8 cellular contexts compared by ENCODE assay signal in genomic region chr11:6234314-6235031, GRCh38. TPM values are rescaled to one million over a fixed set of nuclear protein-coding genes. Genes with fewer than 3 reads are reported as not detected.
DNase-seq lines count a peak whose midpoint lies in the region; ATAC-seq and TF ChIP-seq lines count a peak whose summit lies in the region.

FHIP1B (minus strand) TSS chr11:6234636; CDS start chr11:6224516, 10,120 bp downstream.

- peak within 1 kb of the TSS; percentile 94 for H3K4me3 ChIP-seq in HFF-Myc (replicated peaks; ENCODE audit: low read depth, low read length)
- peak within 1 kb of the TSS; percentile 97 for H3K4me3 ChIP-seq in SK-N-MC
- peak within 1 kb of the TSS; percentile 78 to 79 for H3K4me3 ChIP-seq in gastroesophageal sphincter
- H3K4me3 ChIP-seq in neutrophil (ENCODE audit: low read depth in 1 of 2, low read length in 1 of 2): peak within 1 kb of the TSS; percentile 75 to 97

- H3K36me3 ChIP-seq in SK-N-MC (ENCODE audit: insufficient read depth, low read length): no peaks in the 10 kb centered on the region
- no peaks in the 10 kb centered on the region for H3K36me3 ChIP-seq in gastroesophageal sphincter
- H3K36me3 ChIP-seq in neutrophil: no peaks in the 10 kb centered on the region

- H3K36me3 Mint-ChIP-seq in activated naive CD4-positive, alpha-beta T cell treated with anti-CD3 and anti-CD28 coated beads, Interleukin-2, amount 10 ng/mL, durations not matched to agents 7 days and 5 days: peaks cover 5% of the 10 kb centered on the region

- TF ChIP-seq CTCF in HFF-Myc (IDR thresholded peaks at IDR 0.05; ENCODE audit: low read depth, low read length, missing control alignments) (no peak), gastroesophageal sphincter (IDR thresholded peaks at IDR 0.05) (no peak), neutrophil (IDR thresholded peaks at IDR 0.05) (peak; percentile 42)

- H3K4me1 ChIP-seq in gastroesophageal sphincter: peaks cover 0 to 33% (median 9%) of the 10 kb centered on the region in 3 donors
- H3K4me1 ChIP-seq in neutrophil (ENCODE audit: control insufficient read depth in 1 of 2, insufficient read depth in 1 of 2, low read depth in 1 of 2, low read length in 1 of 2): peaks cover 64% of the 10 kb centered on the region in 2 experiments

- H3K27me3 Mint-ChIP-seq in activated naive CD4-positive, alpha-beta T cell treated with anti-CD3 and anti-CD28 coated beads, Interleukin-2, amount 10 ng/mL, durations not matched to agents 7 days and 5 days: peaks cover 3% of the 10 kb centered on the region

- no peak within 1 kb of the TSS for H3K27ac ChIP-seq in SK-N-MC
- peak within 1 kb of the TSS; percentile 73 to 91 (median 88) for H3K27ac ChIP-seq in gastroesophageal sphincter
- H3K27ac ChIP-seq in neutrophil: peak within 1 kb of the TSS; percentile 90

- no peaks in the 10 kb centered on the region for H3K9me3 Mint-ChIP-seq in activated naive CD4-positive, alpha-beta T cell treated with anti-CD3 and anti-CD28 coated beads, Interleukin-2, amount 10 ng/mL, durations not matched to agents 7 days and 5 days

- H3K27me3 ChIP-seq in gastroesophageal sphincter (no peaks in the 10 kb centered on the region), neutrophil (no peaks in the 10 kb centered on the region)

- peak within 1 kb of the TSS; percentile 90 for H3K27ac Mint-ChIP-seq in activated naive CD4-positive, alpha-beta T cell treated with anti-CD3 and anti-CD28 coated beads, Interleukin-2, amount 10 ng/mL, durations not matched to agents 7 days and 5 days

- H3K4me1 Mint-ChIP-seq in activated naive CD4-positive, alpha-beta T cell treated with anti-CD3 and anti-CD28 coated beads, Interleukin-2, amount 10 ng/mL, durations not matched to agents 7 days and 5 days: peaks cover 46% of the 10 kb centered on the region

- H3K9me3 ChIP-seq in SK-N-MC (ENCODE audit: low read depth, low read length) (no peaks in the 10 kb centered on the region), gastroesophageal sphincter (no peaks in the 10 kb centered on the region), neutrophil (no peaks in the 10 kb centered on the region)

- H3K4me3 Mint-ChIP-seq in activated naive CD4-positive, alpha-beta T cell treated with anti-CD3 and anti-CD28 coated beads, Interleukin-2, amount 10 ng/mL, durations not matched to agents 7 days and 5 days: peak within 1 kb of the TSS; percentile 97

- CTCF ChIA-PET in activated naive CD4-positive, alpha-beta T cell treated with anti-CD3 and anti-CD28 coated beads, Interleukin-2, amount 10 ng/mL, durations not matched to agents 7 days and 5 days (lab: Charles Lee): interaction anchor here (0.5 to 1.9 kb wide), 4 partner anchors 12 to 1856 kb away, joined by 3 to 9 read pairs (median 4); no protein-coding TSS in a partner anchor

- peak; percentile 97 for ATAC-seq in gastroesophageal sphincter

- TF ChIP-seq POLR2A in gastroesophageal sphincter (IDR thresholded peaks at IDR 0.05): peak; percentile 60 to 62

- H3K9ac ChIP-seq in SK-N-MC (ENCODE audit: insufficient read length): peak within 1 kb of the TSS; percentile 88

- no peak for TF ChIP-seq EP300 in gastroesophageal sphincter (IDR thresholded peaks at IDR 0.05)

- DNase-seq in GM03348 (ENCODE audit: low spot score) (peak; percentile 98), HFF-Myc (ENCODE audit: extremely low read depth, low read depth) (peak; percentile 98), NAMALWA (ENCODE audit: low spot score) (peak; percentile 100), SK-N-MC (ENCODE audit: low read depth, low spot score) (peak; percentile 95), superior temporal gyrus (ENCODE audit: extremely low spot score) (peak; percentile 99)
- peak; percentile 100 for DNase-seq in activated naive CD4-positive, alpha-beta T cell treated with anti-CD3 and anti-CD28 coated beads, Interleukin-2, amount 10 ng/mL, durations not matched to agents 7 days and 5 days

- WGBS in gastroesophageal sphincter (ENCODE audit: low coverage in 1 of 2), 2 donors: 0% methylated on average over 14 to 18 of the region's 59 CpGs

RNA-seq across cellular contexts. Expression of gene FHIP1B, which starts in this region (rescaled TPM):
- total RNA-seq in gastroesophageal sphincter: 10 to 100 TPM; 13.0 to 50.4 (median 20.0) TPM
